1 cellular context compared by ENCODE assay signal in the genomic region with DNA sequence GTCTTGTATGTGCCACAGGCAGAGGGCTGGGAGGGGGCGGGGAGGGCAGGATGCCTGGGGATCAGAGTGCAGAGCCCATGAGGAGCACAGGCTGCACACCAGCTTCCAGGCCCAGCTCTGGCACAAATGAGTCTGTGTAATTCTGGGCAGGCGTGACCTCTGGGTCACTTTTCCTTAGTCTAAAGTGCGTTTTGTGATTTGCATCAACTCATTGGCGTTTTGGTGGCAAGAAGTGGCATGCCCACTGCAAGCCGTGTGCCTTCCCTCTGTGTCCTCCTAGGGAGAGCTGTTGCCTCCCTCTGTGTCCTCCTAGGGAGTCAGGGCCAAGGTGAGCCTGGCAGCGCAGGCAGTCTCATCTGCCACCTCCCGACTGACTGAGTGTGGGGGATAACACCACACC.
TF ChIP-seq lines count a peak whose summit lies in the region.

No MANE protein-coding gene starts in this region.

TF ChIP-seq in HepG2, 621 proteins besides CTCF, POLR2A, EP300 and RAD21 (continued from another document and continues in another):
- TF ChIP-seq ZBTB46 (CRISPR knock-in tag; IDR thresholded peaks at IDR 0.05; ENCODE audit: borderline replicate concordance) (no peak), ZNF788 (CRISPR knock-in tag; IDR thresholded peaks at IDR 0.05; ENCODE audit: borderline replicate concordance) (no peak), ZNF564 (CRISPR knock-in tag; IDR thresholded peaks at IDR 0.05) (no peak), ATF5 (CRISPR knock-in tag; IDR thresholded peaks at IDR 0.05; ENCODE audit: low read depth) (no peak), TGIF2 (CRISPR knock-in tag; IDR thresholded peaks at IDR 0.05) (no peak), KMT2A (CRISPR knock-in tag; IDR thresholded peaks at IDR 0.05) (no peak), ZBTB7B (CRISPR knock-in tag; IDR thresholded peaks at IDR 0.05) (no peak), TRIM24 (CRISPR knock-in tag; IDR thresholded peaks at IDR 0.05) (no peak), DNMT3B (CRISPR knock-in tag; conservative IDR thresholded peaks at IDR 0.05) (no peak), MLX (CRISPR knock-in tag; IDR thresholded peaks at IDR 0.05) (no peak), ZNF703 (CRISPR knock-in tag; IDR thresholded peaks at IDR 0.05; ENCODE audit: borderline replicate concordance) (no peak), RELA (CRISPR knock-in tag; IDR thresholded peaks at IDR 0.05) (no peak), FOXO1 (CRISPR knock-in tag; IDR thresholded peaks at IDR 0.05) (no peak), PRMT3 (CRISPR knock-in tag; IDR thresholded peaks at IDR 0.05; ENCODE audit: borderline replicate concordance, low read depth) (no peak), TMF1 (CRISPR knock-in tag; IDR thresholded peaks at IDR 0.05; ENCODE audit: low read depth) (no peak), ERF (CRISPR knock-in tag; IDR thresholded peaks at IDR 0.05) (no peak), TOE1 (CRISPR knock-in tag; IDR thresholded peaks at IDR 0.05) (no peak), CHCHD3 (CRISPR knock-in tag; IDR thresholded peaks at IDR 0.05) (no peak), GATAD2A (CRISPR knock-in tag; IDR thresholded peaks at IDR 0.05) (no peak), NR2F6 (IDR thresholded peaks at IDR 0.05) (peak; percentile 70), NR2F6 (CRISPR knock-in tag; IDR thresholded peaks at IDR 0.05) (peak; percentile 81), ZNF609 (CRISPR knock-in tag; IDR thresholded peaks at IDR 0.05; ENCODE audit: borderline replicate concordance) (no peak), LRRFIP1 (CRISPR knock-in tag; conservative IDR thresholded peaks at IDR 0.05) (no peak), U2AF2 (IDR thresholded peaks at IDR 0.05; ENCODE audit: low read depth, low read length) (no peak), ZFP62 (CRISPR knock-in tag; IDR thresholded peaks at IDR 0.05) (no peak), RXRA (CRISPR knock-in tag; IDR thresholded peaks at IDR 0.05) (peak; percentile 91), RBM39 (IDR thresholded peaks at IDR 0.05; ENCODE audit: low read depth, low read length, poor library complexity, severe bottlenecking) (no peak), RARG (CRISPR knock-in tag; IDR thresholded peaks at IDR 0.05; ENCODE audit: low read depth) (no peak), ZNF839 (CRISPR knock-in tag; IDR thresholded peaks at IDR 0.05; ENCODE audit: borderline replicate concordance) (no peak), SNAPC4 (CRISPR knock-in tag; IDR thresholded peaks at IDR 0.05) (no peak), MBNL3 (CRISPR knock-in tag; conservative IDR thresholded peaks at IDR 0.05) (no peak), ADNP (CRISPR knock-in tag; IDR thresholded peaks at IDR 0.05) (no peak), GTF2F1 (IDR thresholded peaks at IDR 0.05; ENCODE audit: low read length) (no peak), POGZ (CRISPR knock-in tag; IDR thresholded peaks at IDR 0.05) (no peak), ZNF329 (CRISPR knock-in tag; IDR thresholded peaks at IDR 0.05; ENCODE audit: low read depth) (no peak), SAP130 (CRISPR knock-in tag; IDR thresholded peaks at IDR 0.05; ENCODE audit: low read depth) (peak; percentile 26; the same call in 1 of the 2 replicates), GFI1 (CRISPR knock-in tag; IDR thresholded peaks at IDR 0.05; ENCODE audit: borderline replicate concordance) (no peak), RARA (CRISPR knock-in tag; IDR thresholded peaks at IDR 0.05) (peak; percentile 58), ZSCAN20 (CRISPR knock-in tag; IDR thresholded peaks at IDR 0.05; ENCODE audit: borderline replicate concordance) (no peak), ZFP82 (CRISPR knock-in tag; IDR thresholded peaks at IDR 0.05; ENCODE audit: borderline replicate concordance) (no peak), NCOA2 (CRISPR knock-in tag; IDR thresholded peaks at IDR 0.05) (no peak)
- TF ChIP-seq, protein P1, sequence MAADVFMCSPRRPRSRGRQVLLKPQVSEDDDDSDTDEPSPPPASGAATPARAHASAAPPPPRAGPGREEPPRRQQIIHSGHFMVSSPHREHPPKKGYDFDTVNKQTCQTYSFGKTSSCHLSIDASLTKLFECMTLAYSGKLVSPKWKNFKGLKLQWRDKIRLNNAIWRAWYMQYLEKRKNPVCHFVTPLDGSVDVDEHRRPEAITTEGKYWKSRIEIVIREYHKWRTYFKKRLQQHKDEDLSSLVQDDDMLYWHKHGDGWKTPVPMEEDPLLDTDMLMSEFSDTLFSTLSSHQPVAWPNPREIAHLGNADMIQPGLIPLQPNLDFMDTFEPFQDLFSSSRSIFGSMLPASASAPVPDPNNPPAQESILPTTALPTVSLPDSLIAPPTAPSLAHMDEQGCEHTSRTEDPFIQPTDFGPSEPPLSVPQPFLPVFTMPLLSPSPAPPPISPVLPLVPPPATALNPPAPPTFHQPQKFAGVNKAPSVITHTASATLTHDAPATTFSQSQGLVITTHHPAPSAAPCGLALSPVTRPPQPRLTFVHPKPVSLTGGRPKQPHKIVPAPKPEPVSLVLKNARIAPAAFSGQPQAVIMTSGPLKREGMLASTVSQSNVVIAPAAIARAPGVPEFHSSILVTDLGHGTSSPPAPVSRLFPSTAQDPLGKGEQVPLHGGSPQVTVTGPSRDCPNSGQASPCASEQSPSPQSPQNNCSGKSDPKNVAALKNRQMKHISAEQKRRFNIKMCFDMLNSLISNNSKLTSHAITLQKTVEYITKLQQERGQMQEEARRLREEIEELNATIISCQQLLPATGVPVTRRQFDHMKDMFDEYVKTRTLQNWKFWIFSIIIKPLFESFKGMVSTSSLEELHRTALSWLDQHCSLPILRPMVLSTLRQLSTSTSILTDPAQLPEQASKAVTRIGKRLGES (CRISPR knock-in tag; IDR thresholded peaks at IDR 0.05; ENCODE audit: borderline replicate concordance) = no peak
- TF ChIP-seq, protein P2, sequence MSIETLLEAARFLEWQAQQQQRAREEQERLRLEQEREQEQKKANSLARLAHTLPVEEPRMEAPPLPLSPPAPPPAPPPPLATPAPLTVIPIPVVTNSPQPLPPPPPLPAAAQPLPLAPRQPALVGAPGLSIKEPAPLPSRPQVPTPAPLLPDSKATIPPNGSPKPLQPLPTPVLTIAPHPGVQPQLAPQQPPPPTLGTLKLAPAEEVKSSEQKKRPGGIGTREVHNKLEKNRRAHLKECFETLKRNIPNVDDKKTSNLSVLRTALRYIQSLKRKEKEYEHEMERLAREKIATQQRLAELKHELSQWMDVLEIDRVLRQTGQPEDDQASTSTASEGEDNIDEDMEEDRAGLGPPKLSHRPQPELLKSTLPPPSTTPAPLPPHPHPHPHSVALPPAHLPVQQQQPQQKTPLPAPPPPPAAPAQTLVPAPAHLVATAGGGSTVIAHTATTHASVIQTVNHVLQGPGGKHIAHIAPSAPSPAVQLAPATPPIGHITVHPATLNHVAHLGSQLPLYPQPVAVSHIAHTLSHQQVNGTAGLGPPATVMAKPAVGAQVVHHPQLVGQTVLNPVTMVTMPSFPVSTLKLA (IDR thresholded peaks at IDR 0.05) = no peak
